In genomic region chr15:101250331-101250730, GRCh38 we compare ENCODE assay signal across 8 cellular contexts. TPM values are rescaled to one million over a fixed set of nuclear protein-coding genes. Genes with fewer than 3 reads are reported as not detected.
A peak's percentile ranks its signal among the peaks of the same experiment; 100 is the strongest.
DNase-seq lines count a peak whose midpoint lies in the region; ATAC-seq and TF ChIP-seq lines count a peak whose summit lies in the region.

No MANE protein-coding gene starts in this region.

- 16 to 34% (median 21%) methylated on average over 4 of the region's 4 CpGs for WGBS in spleen, 5 donors

- no peaks in the 10 kb centered on the region for H3K9me3 ChIP-seq in spleen

- intact Hi-C loops in activated T-helper 2 cell treated with anti-CD3 and anti-CD28 coated beads, Interferon-gamma antibody, Interleukin-2, Interleukin-4, amounts not matched to agents 10 μg/mL and 5 μg/mL and 100 μg/mL, durations not matched to agents 14 hours and 24 hours and 36 hours (cut with micrococcal nuclease): loop anchor here (5.0 to 10.0 kb wide), 2 partner anchors 336 to 648 kb away; partner anchors contain the start of genes ASB7, LINS1 and LRRK1
- intact Hi-C loops in spleen (cut with DNase I; ENCODE audit: low total_unique reads): loop anchor here (10.0 kb wide), 1 partner anchor 126 kb away; no protein-coding TSS in a partner anchor

- no peaks in the 10 kb centered on the region for H3K9me3 Mint-ChIP-seq in activated T-helper 2 cell treated with anti-CD3 and anti-CD28 coated beads, Interferon-gamma antibody, Interleukin-2, Interleukin-4, amounts not matched to agents 10 μg/mL and 5 μg/mL and 100 μg/mL, durations not matched to agents 14 hours and 24 hours and 36 hours

- no peaks in the 10 kb centered on the region for H3K27me3 Mint-ChIP-seq in activated T-helper 2 cell treated with anti-CD3 and anti-CD28 coated beads, Interferon-gamma antibody, Interleukin-2, Interleukin-4, amounts not matched to agents 10 μg/mL and 5 μg/mL and 100 μg/mL, durations not matched to agents 14 hours and 24 hours and 36 hours (ENCODE audit: low read depth)

- H3K4me3 ChIP-seq in AG09309 (ENCODE audit: control insufficient read depth, low read depth, low read length) (peak overlapping the region; percentile 75), HFF-Myc (replicated peaks; ENCODE audit: low read depth, low read length) (peak overlapping the region; percentile 84), spleen (peak overlapping the region; percentile 76 to 93 (median 82))

- no peak for ATAC-seq in GM19452 (IDR thresholded peaks at IDR 0.05; ENCODE audit: unreplicated experiment)
- no peak for ATAC-seq in GM19328 (IDR thresholded peaks at IDR 0.05; ENCODE audit: unreplicated experiment)

- peak overlapping the region; percentile 73 for H3K27ac Mint-ChIP-seq in activated T-helper 2 cell treated with anti-CD3 and anti-CD28 coated beads, Interferon-gamma antibody, Interleukin-2, Interleukin-4, amounts not matched to agents 10 μg/mL and 5 μg/mL and 100 μg/mL, durations not matched to agents 14 hours and 24 hours and 36 hours

- H3K4me1 ChIP-seq in spleen: peaks cover 27 to 83% (median 72%) of the 10 kb centered on the region in 6 donors

- H3K27ac ChIP-seq in spleen: peak overlapping the region; percentile 61 to 96 (median 78)

- peak overlapping the region; percentile 78 for H3K4me3 Mint-ChIP-seq in activated T-helper 2 cell treated with anti-CD3 and anti-CD28 coated beads, Interferon-gamma antibody, Interleukin-2, Interleukin-4, amounts not matched to agents 10 μg/mL and 5 μg/mL and 100 μg/mL, durations not matched to agents 14 hours and 24 hours and 36 hours (ENCODE audit: low read depth)

- TF ChIP-seq CTCF in AG09309 (IDR thresholded peaks at IDR 0.05; ENCODE audit: control insufficient read depth, insufficient read depth, low read depth, low read length, missing control alignments): no peak
- TF ChIP-seq CTCF in HFF-Myc (IDR thresholded peaks at IDR 0.05; ENCODE audit: low read depth, low read length, missing control alignments): no peak
- TF ChIP-seq CTCF in spleen (IDR thresholded peaks at IDR 0.05 in 8 of 11, conservative IDR thresholded peaks at IDR 0.05 in 3 of 11): no peak

- H3K36me3 Mint-ChIP-seq in activated T-helper 2 cell treated with anti-CD3 and anti-CD28 coated beads, Interferon-gamma antibody, Interleukin-2, Interleukin-4, amounts not matched to agents 10 μg/mL and 5 μg/mL and 100 μg/mL, durations not matched to agents 14 hours and 24 hours and 36 hours (ENCODE audit: low read depth): peaks cover 49% of the 10 kb centered on the region

- DNase-seq in AG09309 (ENCODE audit: low read depth) (no peak), HFF-Myc (ENCODE audit: extremely low read depth, low read depth) (peak; percentile 59), hepatic stellate cell (ENCODE audit: low spot score) (peak; percentile 67), spleen (no peak), cerebellar cortex (ENCODE audit: low spot score) (no peak)
- no peak for DNase-seq in activated T-helper 2 cell treated with anti-CD3 and anti-CD28 coated beads, Interferon-gamma antibody, Interleukin-2, Interleukin-4, amounts not matched to agents 10 μg/mL and 5 μg/mL and 100 μg/mL, durations not matched to agents 14 hours and 24 hours and 36 hours (ENCODE audit: low spot score)

- peaks cover 67% of the 10 kb centered on the region for H3K4me1 Mint-ChIP-seq in activated T-helper 2 cell treated with anti-CD3 and anti-CD28 coated beads, Interferon-gamma antibody, Interleukin-2, Interleukin-4, amounts not matched to agents 10 μg/mL and 5 μg/mL and 100 μg/mL, durations not matched to agents 14 hours and 24 hours and 36 hours (ENCODE audit: low read depth)

- H3K36me3 ChIP-seq in spleen: peaks cover 0 to 4% (median 0%) of the 10 kb centered on the region in 6 donors

- H3K27me3 ChIP-seq in spleen (replicated peaks in 1 of 7): no peaks in the 10 kb centered on the region

- no peak for TF ChIP-seq POLR2A in spleen (IDR thresholded peaks at IDR 0.05)

RNA-seq across cellular contexts. Expression of gene CHSY1, which starts 1.5 kb away (rescaled TPM):
- total RNA-seq in activated T-helper 2 cell treated with anti-CD3 and anti-CD28 coated beads, Interferon-gamma antibody, Interleukin-2, Interleukin-4, amounts not matched to agents 10 μg/mL and 5 μg/mL and 100 μg/mL, durations not matched to agents 14 hours and 24 hours and 36 hours: 50.5 and 52.2 TPM in 2 replicates
- 10 to 100 TPM; 50.2 to 99.5 (median 55.9) TPM for total RNA-seq in spleen
- polyA plus RNA-seq in spleen: 1 to 10 TPM; 6.8 to 9.2 (median 8.3) TPM

RNA-seq across cellular contexts. Expression of gene SELENOS, which starts 27.0 kb away (rescaled TPM):
- total RNA-seq in activated T-helper 2 cell treated with anti-CD3 and anti-CD28 coated beads, Interferon-gamma antibody, Interleukin-2, Interleukin-4, amounts not matched to agents 10 μg/mL and 5 μg/mL and 100 μg/mL, durations not matched to agents 14 hours and 24 hours and 36 hours: 39.2 and 40.5 TPM in 2 replicates
- 100 to 1,000 TPM in 1 of 7 donors, 10 to 100 TPM in 6; 47.3 to 109 (median 63.8) TPM for total RNA-seq in spleen
- polyA plus RNA-seq in spleen: 10 to 100 TPM; 25.7 to 41.1 (median 39.7) TPM

RNA-seq across cellular contexts. Expression of gene SNRPA1, which starts 44.7 kb away (rescaled TPM):
- 189 and 197 TPM in 2 replicates for total RNA-seq in activated T-helper 2 cell treated with anti-CD3 and anti-CD28 coated beads, Interferon-gamma antibody, Interleukin-2, Interleukin-4, amounts not matched to agents 10 μg/mL and 5 μg/mL and 100 μg/mL, durations not matched to agents 14 hours and 24 hours and 36 hours
- 10 to 100 TPM; 56.2 to 85.4 (median 68.8) TPM for total RNA-seq in spleen
- polyA plus RNA-seq in spleen: 10 to 100 TPM; 74.6 to 75.1 (median 74.7) TPM

Comparison
In these comparisons a context has a peak if more than half of its experiments do, and no peak if none do; other contexts are left out.
1. DNase-seq: peak in HFF-Myc (single experiment) and hepatic stellate cell (single experiment); none in AG09309 (single experiment), activated T-helper 2 cell treated with anti-CD3 and anti-CD28 coated beads, Interferon-gamma antibody, Interleukin-2, Interleukin-4, amounts not matched to agents 10 μg/mL and 5 μg/mL and 100 μg/mL, durations not matched to agents 14 hours and 24 hours and 36 hours (single experiment), spleen (single experiment) and cerebellar cortex (single experiment).
2. Peak in every context shown above with its lines, with median percentiles within 50 percentile points of each other: H3K4me3 ChIP-seq.